8 cellular contexts compared by ENCODE assay signal in genomic region chr11:6561288-6561687, GRCh38.
"Had no signal": no experiment of that assay in that cellular context is flagged by ENCODE, and none has a peak within 500 bp of the region (broad histone marks: within the 10 kb centered on the region; RNA-seq: fewer than 3 reads in every experiment).

No MANE protein-coding gene starts in this region.

- ATAC-seq: GM12878 had no signal

- H3K4me3 ChIP-seq: GM12878 had no signal

- FAIRE-seq: G401.6, GM12878, GM12891, GM12892, GM18507, GM19239 had no signal

- DNase-seq: GDM1, GF-D8 had no signal
